11 cellular contexts compared by ENCODE assay signal in genomic region chr19:16418597-16418962, GRCh38.
"Had no signal": no experiment of that assay in that cellular context is flagged by ENCODE, and none has a peak within 500 bp of the region (broad histone marks: within the 10 kb centered on the region; RNA-seq: fewer than 3 reads in every experiment).

No MANE protein-coding gene starts in this region.

- H3K27ac ChIP-seq: pancreas, sigmoid colon, thoracic aorta had no signal

- H3K4me1 Mint-ChIP-seq: neural crest cell had no signal

- H3K9me3 ChIP-seq: pancreas, sigmoid colon, spleen, thoracic aorta had no signal

- H3K27ac Mint-ChIP-seq: activated T-helper 2 cell treated with anti-CD3 and anti-CD28 coated beads, Interferon-gamma antibody, Interleukin-2, Interleukin-4, amounts not matched to agents 10 μg/mL and 5 μg/mL and 100 μg/mL, durations not matched to agents 14 hours and 24 hours and 36 hours had no signal

- H3K9me3 Mint-ChIP-seq: activated T-helper 2 cell treated with anti-CD3 and anti-CD28 coated beads, Interferon-gamma antibody, Interleukin-2, Interleukin-4, amounts not matched to agents 10 μg/mL and 5 μg/mL and 100 μg/mL, durations not matched to agents 14 hours and 24 hours and 36 hours; neural crest cell had no signal

- H3K4me3 ChIP-seq: dorsolateral prefrontal cortex, pancreas, sigmoid colon, spleen, thoracic aorta had no signal

- H3K4me3 Mint-ChIP-seq: neural crest cell had no signal

- DNase-seq: activated naive CD4-positive, alpha-beta T cell treated with anti-CD3 and anti-CD28 coated beads, Interleukin-2, amount 50 U/mL, for 16 hours; dorsolateral prefrontal cortex; erythroblast; hippocampal formation; kidney; pancreas; sigmoid colon; spleen had no signal

- H3K27me3 ChIP-seq: dorsolateral prefrontal cortex, pancreas, sigmoid colon, spleen had no signal
